In the genomic region with DNA sequence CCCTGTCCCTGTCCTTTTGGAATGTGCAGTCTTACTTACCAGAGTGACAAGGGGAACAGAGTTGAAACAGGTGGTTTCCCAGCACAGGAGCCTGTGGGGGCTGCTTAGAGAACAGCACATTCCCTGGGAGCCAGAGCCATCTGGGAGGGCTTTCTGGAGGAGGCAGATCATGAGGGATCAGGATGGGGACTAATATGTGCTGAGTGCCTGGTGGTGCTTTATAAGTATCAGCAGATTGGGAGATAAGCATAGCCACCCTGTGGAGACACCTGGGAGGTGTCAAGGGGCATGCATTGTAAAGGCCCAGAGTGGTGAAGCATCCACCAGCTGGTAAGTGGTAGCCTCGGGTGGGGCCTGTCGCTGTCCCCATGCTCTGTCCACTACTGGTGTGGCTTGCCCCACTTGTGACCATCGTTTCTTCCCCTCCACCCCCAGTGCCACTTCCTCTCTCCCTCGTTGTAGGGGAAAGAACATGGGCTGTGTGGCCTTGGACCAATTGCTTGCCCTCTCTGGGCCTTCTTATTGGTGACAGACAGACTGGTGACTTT, we compare ENCODE assay signal across 24 cellular contexts. TPM values are rescaled to one million over a fixed set of nuclear protein-coding genes. Genes with fewer than 3 reads are reported as not detected.
DNase-seq lines count a peak whose midpoint lies in the region; ATAC-seq, FAIRE-seq and TF ChIP-seq lines count a peak whose summit lies in the region.
"Had no signal": no experiment of that assay in that cellular context is flagged by ENCODE, and none has a peak within 500 bp of the region (broad histone marks: within the 10 kb centered on the region; RNA-seq: fewer than 3 reads in every experiment).

No MANE protein-coding gene starts in this region.

- H3K4me3 Mint-ChIP-seq in type B pancreatic cell = no peak overlapping the region
- H3K4me3 Mint-ChIP-seq: activated CD4-positive, alpha-beta memory T cell treated with anti-CD3 and anti-CD28 coated beads, Interleukin-2, amount 10 ng/mL, durations not matched to agents 7 days and 5 days; activated naive CD4-positive, alpha-beta T cell treated with anti-CD3 and anti-CD28 coated beads, Interleukin-2, amount 10 ng/mL, durations not matched to agents 7 days and 5 days had no signal

- no peak overlapping the region for H3K4me2 ChIP-seq in GM12878 (ENCODE audit: control insufficient read depth, insufficient read depth)
- H3K4me2 ChIP-seq: BLaER1 treated with 17β-estradiol and CSF1 and Interleukin-3, amounts not matched to agents 10 nM and 100 nM had no signal

- POLR2A ChIA-PET in GM12878 (lab: Charles Lee) = no interaction called here

- no TSS peak for BruUV-seq in GM12878 (replicated peaks; lab: Mats Ljungman, UMichigan)

- intact Hi-C loops in GM12878 (cut with micrococcal nuclease; ENCODE audit: unreplicated experiment) = no loop called here

- peaks cover 3% of the 10 kb centered on the region for H3K4me1 Mint-ChIP-seq in type B pancreatic cell (ENCODE audit: unreplicated experiment)

- TF ChIP-seq POLR2A in GM12878 (IDR thresholded peaks at IDR 0.05; ENCODE audit: low read depth, low read length) = no peak

- no peaks in the 10 kb centered on the region for H3K27me3 Mint-ChIP-seq in type B pancreatic cell

- no peak overlapping the region for H3K27ac Mint-ChIP-seq in type B pancreatic cell
- H3K27ac Mint-ChIP-seq: activated CD4-positive, alpha-beta memory T cell treated with anti-CD3 and anti-CD28 coated beads, Interleukin-2, amount 10 ng/mL, durations not matched to agents 7 days and 5 days; activated naive CD4-positive, alpha-beta T cell treated with anti-CD3 and anti-CD28 coated beads, Interleukin-2, amount 10 ng/mL, durations not matched to agents 7 days and 5 days had no signal

- H3K9ac ChIP-seq in GM12878 (ENCODE audit: control insufficient read depth, insufficient read depth, low read length) = no peak overlapping the region
- H3K9ac ChIP-seq: BLaER1 treated with 17β-estradiol and CSF1 and Interleukin-3, amounts not matched to agents 10 nM and 100 nM had no signal

- no peaks in the 10 kb centered on the region for H4K20me1 ChIP-seq in GM12878 (ENCODE audit: control insufficient read depth, insufficient read depth)
- H4K20me1 ChIP-seq: BLaER1 treated with 17β-estradiol and CSF1 and Interleukin-3, amounts not matched to agents 10 nM and 100 nM had no signal

- RAD21 ChIA-PET in GM12878 (lab: Charles Lee; ENCODE audit: unreplicated experiment) = interaction anchor here (2.7 kb wide), 1 partner anchor 12 kb away, joined by 7 read pairs; no protein-coding TSS in a partner anchor

- no peak for TF ChIP-seq EP300 in GM12878 (IDR thresholded peaks at IDR 0.05; ENCODE audit: borderline replicate concordance in 1 of 2, control insufficient read depth in 1 of 2, low read depth in 2 of 2, low read length in 2 of 2)

- TF ChIP-seq RAD21 in GM12878 (IDR thresholded peaks at IDR 0.05; ENCODE audit: insufficient read depth, low read depth, low read length) = no peak

- H3K27ac ChIP-seq in GM12878 (ENCODE audit: control insufficient read depth, insufficient read depth) = no peak overlapping the region
- H3K27ac ChIP-seq: BLaER1 treated with 17β-estradiol and CSF1 and Interleukin-3, amounts not matched to agents 10 nM and 100 nM; left lung had no signal

- H3K36me3 ChIP-seq in GM12878 (ENCODE audit: control insufficient read depth in 2 of 2, insufficient read depth in 2 of 2, low read length in 1 of 2) = no peaks in the 10 kb centered on the region
- H3K36me3 ChIP-seq: BLaER1 treated with 17β-estradiol and CSF1 and Interleukin-3, amounts not matched to agents 10 nM and 100 nM; left lung had no signal

- no peaks in the 10 kb centered on the region for H3K9me3 Mint-ChIP-seq in type B pancreatic cell
- H3K9me3 Mint-ChIP-seq: activated CD4-positive, alpha-beta memory T cell treated with anti-CD3 and anti-CD28 coated beads, Interleukin-2, amount 10 ng/mL, durations not matched to agents 7 days and 5 days; activated naive CD4-positive, alpha-beta T cell treated with anti-CD3 and anti-CD28 coated beads, Interleukin-2, amount 10 ng/mL, durations not matched to agents 7 days and 5 days had no signal

- SMC1A ChIA-PET in GM12878 (lab: Charles Lee; ENCODE audit: uncharacterized antibody, unreplicated experiment) = no interaction called here

- no peaks in the 10 kb centered on the region; the same call in 2 of the 3 replicates for H3K9me3 ChIP-seq in GM12878 (replicated peaks; ENCODE audit: control insufficient read depth, insufficient read depth, low read length)

- no peaks in the 10 kb centered on the region for H3K79me2 ChIP-seq in GM12878 (ENCODE audit: control insufficient read depth, insufficient read depth, low read length)

- no peak overlapping the region for H2AFZ ChIP-seq in GM12878 (ENCODE audit: control insufficient read depth, low read depth, low read length)

- 22% methylated on average over 4 of the region's 4 CpGs for WGBS in GM12878 (ENCODE audit: insufficient coverage, insufficient replicate concordance, low lambda C conversion rate, missing lambda C conversion rate)

- no peak overlapping the region for H3K4me3 ChIP-seq in GM12878
- H3K4me3 ChIP-seq: BLaER1 treated with 17β-estradiol and CSF1 and Interleukin-3, amounts not matched to agents 10 nM and 100 nM; left lung had no signal

- ATAC-seq in GM12878 (peak; percentile 64), HG03025 (IDR thresholded peaks at IDR 0.05; ENCODE audit: low FRiP score, unreplicated experiment) (no peak)
- ATAC-seq: HCT116, left lung had no signal

- no peak for FAIRE-seq in GM12878 (lab: Jason Lieb, UNC)
- FAIRE-seq: GM18507 had no signal

- no peaks in the 10 kb centered on the region; a peak in 1 of 4 replicates for H3K27me3 ChIP-seq in GM12878 (replicated peaks in 1 of 2; ENCODE audit: control insufficient read depth in 2 of 2, insufficient read depth in 2 of 2, low read length in 1 of 2)
- H3K27me3 ChIP-seq: BLaER1 treated with 17β-estradiol and CSF1 and Interleukin-3, amounts not matched to agents 10 nM and 100 nM had no signal

- in situ Hi-C loops in GM12878 (cut with MboI) = no loop called here

- no peaks in the 10 kb centered on the region for H3K36me3 Mint-ChIP-seq in type B pancreatic cell
- H3K36me3 Mint-ChIP-seq: activated naive CD4-positive, alpha-beta T cell treated with anti-CD3 and anti-CD28 coated beads, Interleukin-2, amount 10 ng/mL, durations not matched to agents 7 days and 5 days had no signal

- TF ChIP-seq CTCF in GM12878 (IDR thresholded peaks at IDR 0.05 in 2 of 3, conservative IDR thresholded peaks at IDR 0.05 in 1 of 3; ENCODE audit: control insufficient read depth in 2 of 3, extremely low read depth in 1 of 3, insufficient read depth in 1 of 3, low read depth in 3 of 3, low read length in 3 of 3) (no peak), type B pancreatic cell (conservative IDR thresholded peaks at IDR 0.05) (no peak)

- CTCF ChIA-PET in GM12878 (lab: Yijun Ruan, JAX) = no interaction called here

- H3K4me1 ChIP-seq in GM12878 (ENCODE audit: control insufficient read depth, insufficient read depth, low read length) = no peaks in the 10 kb centered on the region
- H3K4me1 ChIP-seq: left lung had no signal

- peak; percentile 5 to 10 for DNase-seq in activated T-cell treated with anti-CD3 and anti-CD28 coated beads, Interleukin-2, amount 50 U/mL, for 48 hours
- no peak for DNase-seq in activated T-cell treated with anti-CD3 and anti-CD28 coated beads for 4 hours
- DNase-seq in GM12878 (ENCODE audit: low read depth, low spot score) = no peak
- peak; percentile 35 for DNase-seq in myocyte (ENCODE audit: low read depth)
- DNase-seq in type B pancreatic cell (ENCODE audit: extremely low spot score, unreplicated experiment) = peak; percentile 42
- no peak for DNase-seq in globus pallidus (ENCODE audit: low spot score)
- DNase-seq in NCI-H446 (lab: John Stamatoyannopoulos, UW) = no peak
- DNase-seq: activated CD4-positive, alpha-beta memory T cell treated with anti-CD3 and anti-CD28 coated beads, Interleukin-2, amount 10 ng/mL, durations not matched to agents 7 days and 5 days; activated naive CD4-positive, alpha-beta T cell treated with anti-CD3 and anti-CD28 coated beads, Interleukin-2, amount 10 ng/mL, durations not matched to agents 7 days and 5 days; activated T-cell treated with anti-CD3 and anti-CD28 coated beads, Interleukin-2, amount 50 U/mL, for 1 hour; amygdala; Calu3; central memory CD4-positive, alpha-beta T cell; EL; KBM-7; left lung; NCI-H1694 treated with DMSO at 0.1 percent for 48 hours; T-helper 9 cell had no signal

RNA-seq across cellular contexts. Expression of gene PADI1, which starts 9.9 kb away (rescaled TPM):
- not detected in 2 replicates for total RNA-seq in GM12878 (2013; cell fraction: nucleolus; rRNA removed)
- total RNA-seq in GM12878 (2014; rRNA removed) = not detected in 2 replicates
- not detected in 2 replicates for total RNA-seq in GM12878 (2014; rRNA removed; fragmentation: Illumina TruSeq; extraction: Trizol)
- not detected in 2 replicates for total RNA-seq in GM12878 (2021)
- not detected for polyA plus RNA-seq in GM12878 (2011; ENCODE audit: low read depth)
- not detected in 2 replicates for polyA plus RNA-seq in GM12878 (2011; rRNA removed)
- not detected in 2 replicates for polyA plus RNA-seq in GM12878 (2011; cell fraction: cytosol; rRNA removed)
- polyA plus RNA-seq in GM12878 (2011; cell fraction: nucleus; rRNA removed) = not detected in 2 replicates
- not detected in 2 replicates for polyA plus RNA-seq in GM12878 (2012)
- not detected in 2 replicates for polyA plus RNA-seq in GM12878 (2014; fragmentation: Illumina TruSeq; extraction: Trizol)
- not detected for polyA plus RNA-seq in GM12878 (2014; fragmentation: Nextera tagmentation; extraction: Ambion mirVana)
- 0.05 TPM in 1 of 2 replicates, not detected in the other for polyA plus RNA-seq in GM12878 (2014; rRNA removed)
- not detected for polyA plus RNA-seq in GM12878 (2016; fragmentation: Nextera tagmentation; extraction: Ambion mirVana)
- polyA minus RNA-seq in GM12878 (2011; rRNA and poly(A)+ RNA removed) = not detected in 2 replicates
- not detected in 2 replicates for polyA minus RNA-seq in GM12878 (2011; cell fraction: cytosol; rRNA and poly(A)+ RNA removed)
- not detected in 2 replicates for polyA minus RNA-seq in GM12878 (2011; cell fraction: nucleus; rRNA and poly(A)+ RNA removed)
- 0.24 and 0.31 TPM in 2 replicates for total RNA-seq in myocyte
- 7.1 TPM for polyA plus RNA-seq in myocyte (2012)
- total RNA-seq in type B pancreatic cell (ENCODE audit: low replicate concordance) = 21.2 and 35.5 TPM in 2 replicates
- total RNA-seq: activated CD4-positive, alpha-beta memory T cell treated with anti-CD3 and anti-CD28 coated beads, Interleukin-2, amount 10 ng/mL, durations not matched to agents 7 days and 5 days; left lung; mucosa of gallbladder had no signal

RNA-seq across cellular contexts. Expression of gene PADI3, which starts 53.8 kb away (rescaled TPM):
- not detected in 2 replicates for total RNA-seq in GM12878 (2013; cell fraction: nucleolus; rRNA removed)
- total RNA-seq in GM12878 (2014; rRNA removed) (not detected in 2 replicates), GM12878 (2014; rRNA removed; fragmentation: Illumina TruSeq; extraction: Trizol) (not detected in 2 replicates), GM12878 (2021) (not detected in 2 replicates), myocyte (not detected in 2 replicates), type B pancreatic cell (ENCODE audit: low replicate concordance) (not detected in 2 replicates)
- polyA plus RNA-seq in GM12878 (2011; ENCODE audit: low read depth) = not detected
- polyA plus RNA-seq in GM12878 (2011; rRNA removed) (not detected in 2 replicates), GM12878 (2014; fragmentation: Illumina TruSeq; extraction: Trizol) (0.01 TPM in 1 of 2 replicates, not detected in the other), GM12878 (2014; fragmentation: Nextera tagmentation; extraction: Ambion mirVana) (not detected), GM12878 (2014; rRNA removed) (not detected in 2 replicates), GM12878 (2016; fragmentation: Nextera tagmentation; extraction: Ambion mirVana) (not detected)
- 0.02 and 0.03 TPM in 2 replicates for polyA plus RNA-seq in GM12878 (2011; cell fraction: cytosol; rRNA removed)
- 0.03 and 0.04 TPM in 2 replicates for polyA plus RNA-seq in GM12878 (2011; cell fraction: nucleus; rRNA removed)
- polyA plus RNA-seq in GM12878 (2012) = 0.07 TPM in 1 of 2 replicates, not detected in the other
- polyA minus RNA-seq in GM12878 (2011; rRNA and poly(A)+ RNA removed) = not detected in 2 replicates
- polyA minus RNA-seq in GM12878 (2011; cell fraction: cytosol; rRNA and poly(A)+ RNA removed) = not detected in 2 replicates
- polyA minus RNA-seq in GM12878 (2011; cell fraction: nucleus; rRNA and poly(A)+ RNA removed) = not detected in 2 replicates
- polyA plus RNA-seq in myocyte (2012) = 0.03 TPM
- total RNA-seq: activated CD4-positive, alpha-beta memory T cell treated with anti-CD3 and anti-CD28 coated beads, Interleukin-2, amount 10 ng/mL, durations not matched to agents 7 days and 5 days; dermis microvascular lymphatic vessel endothelial cell; left lung had no signal

Comparison
In these comparisons a context has a peak if more than half of its experiments do, and no peak if none do; other contexts are left out.
1. DNase-seq: peak in activated T-cell treated with anti-CD3 and anti-CD28 coated beads, Interleukin-2, amount 50 U/mL, for 48 hours (2 of 2), myocyte (single experiment) and type B pancreatic cell (single experiment); none in activated T-cell treated with anti-CD3 and anti-CD28 coated beads for 4 hours (single experiment), GM12878 (single experiment), globus pallidus (single experiment) and NCI-H446 (0 of 2).
2. RNA of gene PADI1, which starts 9.9 kb away (total RNA-seq): 21.2 to 35.5 TPM in type B pancreatic cell; 0.24 to 0.31 TPM in myocyte and not detected in GM12878; every median in the first group is over 10 times any median in the second.